In the genomic region with DNA sequence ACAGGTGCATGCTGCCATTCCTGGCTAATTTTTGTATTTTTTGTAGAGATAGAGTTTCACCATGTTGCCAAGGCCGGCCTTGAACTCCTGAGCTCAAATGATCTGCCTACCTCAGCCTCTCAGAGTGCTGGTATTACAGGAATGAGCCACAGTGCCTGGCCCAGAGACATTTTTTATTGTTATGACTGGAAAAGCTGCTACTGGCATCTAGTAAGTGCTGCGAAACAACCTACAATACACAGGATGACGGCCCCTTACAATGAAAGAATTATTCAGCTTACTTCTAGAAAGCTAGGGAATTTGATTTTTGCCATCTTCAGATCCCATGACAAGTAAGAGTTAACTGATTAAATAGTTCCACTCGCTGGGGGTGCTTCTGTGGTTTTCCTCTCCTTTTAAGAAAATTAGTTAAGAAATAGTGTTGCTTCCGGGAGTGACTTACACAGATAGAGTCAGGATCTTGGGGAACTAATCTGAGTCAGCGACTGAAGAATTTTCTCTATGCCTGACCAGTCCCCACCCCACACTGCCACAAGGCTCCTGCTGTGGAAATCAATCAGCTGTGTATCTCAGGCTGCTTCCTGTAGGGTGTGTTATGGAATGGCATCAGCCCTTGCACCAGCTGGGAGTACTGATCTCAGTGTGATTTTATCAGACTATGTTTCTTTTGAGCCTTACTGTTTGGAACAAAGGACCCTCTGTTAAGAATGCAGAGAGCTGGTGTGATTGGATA, we compare ENCODE assay signal across 8 cellular contexts.
DNase-seq lines count a peak whose midpoint lies in the region; ATAC-seq, FAIRE-seq and TF ChIP-seq lines count a peak whose summit lies in the region.

No MANE protein-coding gene starts in this region.

- H3K9me3 Mint-ChIP-seq in activated naive CD8-positive, alpha-beta T cell treated with anti-CD3 and anti-CD28 coated beads for 36 hours = no peaks in the 10 kb centered on the region

- no peak for ATAC-seq in GM18861 (IDR thresholded peaks at IDR 0.05; ENCODE audit: unreplicated experiment)

- TF ChIP-seq CTCF in left ventricle myocardium inferior (IDR thresholded peaks at IDR 0.05; ENCODE audit: borderline replicate concordance) = no peak

- H3K4me1 ChIP-seq in left ventricle myocardium inferior = peaks cover 61% of the 10 kb centered on the region

- no peaks in the 10 kb centered on the region for H3K36me3 ChIP-seq in left ventricle myocardium inferior

- FAIRE-seq in GM19239 (lab: Jason Lieb, UNC) = peak; percentile 4

- peak overlapping the region; percentile 66 for H3K27ac ChIP-seq in left ventricle myocardium inferior (replicated peaks)

- H3K4me3 Mint-ChIP-seq in activated naive CD8-positive, alpha-beta T cell treated with anti-CD3 and anti-CD28 coated beads for 36 hours = no peak overlapping the region

- no peaks in the 10 kb centered on the region for H3K9me3 ChIP-seq in left ventricle myocardium inferior (replicated peaks)

- H3K27me3 ChIP-seq in left ventricle myocardium inferior (ENCODE audit: low read depth) = no peaks in the 10 kb centered on the region

- DNase-seq in GM19239 (ENCODE audit: insufficient read length, low spot score) = no peak
- peak; percentile 79 for DNase-seq in NOMO-1 treated with DMSO at 0.1 percent for 48 hours (lab: John Stamatoyannopoulos, UW; ENCODE audit: unreplicated experiment)
- peak; percentile 39 for DNase-seq in activated naive CD8-positive, alpha-beta T cell treated with anti-CD3 and anti-CD28 coated beads for 36 hours
- DNase-seq in left ventricle myocardium inferior = peak; percentile 40
- peak; percentile 47 for DNase-seq in retina
- DNase-seq in NCI-H187 treated with DMSO at 0.1 percent for 48 hours (lab: John Stamatoyannopoulos, UW) = no peak
- no peak for DNase-seq in NAMALWA (ENCODE audit: low spot score)

- H3K4me3 ChIP-seq in left ventricle myocardium inferior = no peak overlapping the region

- H3K36me3 Mint-ChIP-seq in activated naive CD8-positive, alpha-beta T cell treated with anti-CD3 and anti-CD28 coated beads for 36 hours = peaks cover 4% of the 10 kb centered on the region

- H3K27ac Mint-ChIP-seq in activated naive CD8-positive, alpha-beta T cell treated with anti-CD3 and anti-CD28 coated beads for 36 hours = peak overlapping the region; percentile 63

- intact Hi-C loops in left ventricle myocardium inferior (cut with micrococcal nuclease) = no loop called here

- no peaks in the 10 kb centered on the region for H3K27me3 Mint-ChIP-seq in activated naive CD8-positive, alpha-beta T cell treated with anti-CD3 and anti-CD28 coated beads for 36 hours

- H3K4me1 Mint-ChIP-seq in activated naive CD8-positive, alpha-beta T cell treated with anti-CD3 and anti-CD28 coated beads for 36 hours = peaks cover 55% of the 10 kb centered on the region

Comparison
In these comparisons a context has a peak if more than half of its experiments do, and no peak if none do; other contexts are left out.
1. DNase-seq: peak in NOMO-1 treated with DMSO at 0.1 percent for 48 hours (single experiment), activated naive CD8-positive, alpha-beta T cell treated with anti-CD3 and anti-CD28 coated beads for 36 hours (single experiment), left ventricle myocardium inferior (single experiment) and retina (single experiment); none in GM19239 (single experiment), NCI-H187 treated with DMSO at 0.1 percent for 48 hours (single experiment) and NAMALWA (single experiment).